In the genomic region with DNA sequence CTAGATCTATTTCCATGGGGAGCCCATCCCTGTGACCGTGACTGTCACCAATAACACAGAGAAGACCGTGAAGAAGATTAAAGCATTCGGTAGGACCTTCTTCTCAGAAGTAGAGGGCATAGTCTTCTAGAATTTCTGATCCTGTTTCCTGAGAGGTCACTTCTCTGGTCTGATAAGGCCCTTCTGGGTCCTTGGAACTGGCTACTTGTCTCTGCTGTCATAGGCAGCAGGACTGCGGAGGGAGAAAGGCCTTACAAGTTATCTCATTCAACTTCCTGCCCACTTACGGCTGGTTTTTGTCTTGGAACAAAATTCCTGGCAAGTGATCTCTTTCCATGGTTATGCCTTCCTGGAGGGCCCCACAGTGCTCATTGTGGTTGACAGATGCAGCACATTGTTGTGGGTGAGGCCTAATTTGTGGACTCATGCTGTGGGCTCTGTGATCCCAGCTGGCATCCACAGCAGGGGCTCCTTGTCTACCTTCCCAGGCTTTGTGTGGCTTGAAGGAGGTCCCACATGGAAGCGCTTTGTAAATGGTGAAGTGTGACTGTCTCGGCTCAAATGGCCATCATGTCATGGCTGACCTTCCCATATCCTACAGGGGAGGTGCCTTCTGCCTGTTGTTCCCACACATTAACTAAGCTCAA, we compare ENCODE assay signal across 12 cellular contexts. TPM values are rescaled to one million over a fixed set of nuclear protein-coding genes. Genes with fewer than 3 reads are reported as not detected.
DNase-seq lines count a peak whose midpoint lies in the region; ATAC-seq, FAIRE-seq and TF ChIP-seq lines count a peak whose summit lies in the region.
"Had no signal": no experiment of that assay in that cellular context is flagged by ENCODE, and none has a peak within 500 bp of the region (broad histone marks: within the 10 kb centered on the region; RNA-seq: fewer than 3 reads in every experiment).

No MANE protein-coding gene starts in this region.

- H3K9me3 Mint-ChIP-seq in progenitor cell of endocrine pancreas (ENCODE audit: low read depth): no peaks in the 10 kb centered on the region
- H3K9me3 Mint-ChIP-seq: activated naive CD4-positive, alpha-beta T cell treated with anti-CD3 and anti-CD28 coated beads, Interleukin-2, amount 50 U/mL, for 24 hours had no signal

- no peak overlapping the region for H3K4me3 Mint-ChIP-seq in progenitor cell of endocrine pancreas (ENCODE audit: low read depth)
- H3K4me3 Mint-ChIP-seq: activated naive CD4-positive, alpha-beta T cell treated with anti-CD3 and anti-CD28 coated beads, Interleukin-2, amount 50 U/mL, for 24 hours had no signal

- DNase-seq in H54 (ENCODE audit: insufficient read length, low spot score) (peak; percentile 29), NCI-H2171 treated with DMSO at 0.1 percent for 48 hours (lab: John Stamatoyannopoulos, UW) (peak; percentile 58), cardiac fibroblast (ENCODE audit: low read depth in 2 of 2) (peak; percentile 26 to 79), retina (peak; percentile 67), progenitor cell of endocrine pancreas (ENCODE audit: low spot score, unreplicated experiment) (no peak), NOMO-1 (lab: John Stamatoyannopoulos, UW; ENCODE audit: unreplicated experiment in 2 of 2) (no peak)
- DNase-seq: IMR-90, kidney glomerular epithelial cell, OCI-M1 had no signal

- ATAC-seq in HG03175 (IDR thresholded peaks at IDR 0.05; ENCODE audit: unreplicated experiment): no peak

- no peaks in the 10 kb centered on the region for H3K4me1 Mint-ChIP-seq in progenitor cell of endocrine pancreas (ENCODE audit: low read depth)

- TF ChIP-seq CTCF in cardiac fibroblast (IDR thresholded peaks at IDR 0.05; ENCODE audit: low read depth, low read length) (no peak), progenitor cell of endocrine pancreas (IDR thresholded peaks at IDR 0.05; ENCODE audit: unreplicated experiment) (no peak)

- no peaks in the 10 kb centered on the region for H3K36me3 Mint-ChIP-seq in progenitor cell of endocrine pancreas (ENCODE audit: insufficient read depth)
- H3K36me3 Mint-ChIP-seq: activated naive CD4-positive, alpha-beta T cell treated with anti-CD3 and anti-CD28 coated beads, Interleukin-2, amount 50 U/mL, for 24 hours had no signal

- no peak overlapping the region for H3K27ac Mint-ChIP-seq in progenitor cell of endocrine pancreas
- H3K27ac Mint-ChIP-seq: activated naive CD4-positive, alpha-beta T cell treated with anti-CD3 and anti-CD28 coated beads, Interleukin-2, amount 50 U/mL, for 24 hours had no signal

- TF ChIP-seq POLR2A in H54 (IDR thresholded peaks at IDR 0.05; ENCODE audit: low read depth, low read length): no peak

- no peak for FAIRE-seq in H54 (lab: Jason Lieb, UNC)

- H3K27me3 Mint-ChIP-seq in progenitor cell of endocrine pancreas: peaks cover 4% of the 10 kb centered on the region
- H3K27me3 Mint-ChIP-seq: activated naive CD4-positive, alpha-beta T cell treated with anti-CD3 and anti-CD28 coated beads, Interleukin-2, amount 50 U/mL, for 24 hours had no signal

- no peak overlapping the region for H3K4me3 ChIP-seq in cardiac fibroblast (replicated peaks in 1 of 2; ENCODE audit: low read depth in 2 of 2, low read length in 2 of 2)
- H3K4me3 ChIP-seq: prostate gland had no signal

RNA-seq across cellular contexts. Expression of a gene that starts 22.0 kb away (rescaled TPM):
- total RNA-seq in progenitor cell of endocrine pancreas: not detected in 2 replicates
- total RNA-seq: IMR-90 had no signal

RNA-seq across cellular contexts. Expression of a gene that starts 24.7 kb away (rescaled TPM):
- 49.5 and 55.1 TPM in 2 replicates for total RNA-seq in progenitor cell of endocrine pancreas

Comparison
In these comparisons a context has a peak if more than half of its experiments do, and no peak if none do; other contexts are left out.
1. DNase-seq: peak in H54 (single experiment), NCI-H2171 treated with DMSO at 0.1 percent for 48 hours (single experiment), cardiac fibroblast (2 of 2) and retina (single experiment); none in progenitor cell of endocrine pancreas (single experiment) and NOMO-1 (0 of 2).